In genomic region chr4:53022162-53023100, GRCh38 we compare ENCODE assay signal across 29 cellular contexts.
DNase-seq lines count a peak whose midpoint lies in the region; ATAC-seq and TF ChIP-seq lines count a peak whose summit lies in the region.
"Had no signal": no experiment of that assay in that cellular context is flagged by ENCODE, and none has a peak within 500 bp of the region (broad histone marks: within the 10 kb centered on the region; RNA-seq: fewer than 3 reads in every experiment).

No MANE protein-coding gene starts in this region.

- H3K9me3 ChIP-seq in mesenchymal stem cell (ENCODE audit: control insufficient read depth, low read length), result no peaks in the 10 kb centered on the region
- H3K9me3 ChIP-seq: A549, neutrophil, SJCRH30, suprapubic skin had no signal

- H3K4me2 ChIP-seq in mesenchymal stem cell (ENCODE audit: low read length, poor library complexity, severe bottlenecking), result no peak overlapping the region
- H3K4me2 ChIP-seq: A549, GM23338, smooth muscle cell had no signal

- no peak for DNase-seq in chondrocyte (ENCODE audit: low spot score)
- no peak for DNase-seq in mesenchymal stem cell
- peak; percentile 79 for DNase-seq in retinal pigment epithelial cell (ENCODE audit: low read depth)
- DNase-seq in UCSD-AML1 (lab: John Stamatoyannopoulos, UW; ENCODE audit: unreplicated experiment), result no peak
- no peak for DNase-seq in DMS79 (lab: John Stamatoyannopoulos, UW)
- DNase-seq: activated CD4-positive, alpha-beta T cell treated with anti-CD3 and anti-CD28 coated beads, Interleukin-2, amount 10 ng/mL, durations not matched to agents 24 days and 14 days; activated CD8-positive, alpha-beta memory T cell treated with anti-CD3 and anti-CD28 coated beads for 24 hours; activated T-cell treated with anti-CD3 and anti-CD28 coated beads for 4 hours; CD4-positive, CD25-positive, alpha-beta regulatory T cell; central memory CD4-positive, alpha-beta T cell; hypothalamus; immature natural killer cell; Kasumi-1; NCI-H146; NCI-H226; SJCRH30; stimulated activated naive CD4-positive, alpha-beta T cell treated with Interleukin-2 at 50 U/mL for 16 hours; T1000 had no signal

- no peak overlapping the region for H3K27ac ChIP-seq in mesenchymal stem cell (ENCODE audit: low read length, poor library complexity, severe bottlenecking)
- H3K27ac ChIP-seq: A549, neutrophil, SJCRH30, suprapubic skin had no signal

- H4K8ac ChIP-seq in mesenchymal stem cell (ENCODE audit: low read length), result no peak overlapping the region

- H3K36me3 ChIP-seq in mesenchymal stem cell (ENCODE audit: control insufficient read depth in 1 of 2, insufficient read depth in 2 of 2, low read depth in 1 of 2, low read length in 2 of 2), result no peaks in the 10 kb centered on the region
- H3K36me3 ChIP-seq: neutrophil, SJCRH30, suprapubic skin had no signal

- no peak overlapping the region for H2BK12ac ChIP-seq in mesenchymal stem cell (ENCODE audit: low read length in 2 of 2)

- 83% methylated on average over 1 of the region's 3 CpGs for WGBS in mesenchymal stem cell

- H2BK5ac ChIP-seq in mesenchymal stem cell (ENCODE audit: low read depth, low read length, poor library complexity, severe bottlenecking), result no peak overlapping the region

- peaks cover 32% of the 10 kb centered on the region for H3K4me1 Mint-ChIP-seq in chondrocyte (ENCODE audit: low read depth)
- H3K4me1 Mint-ChIP-seq: activated naive CD4-positive, alpha-beta T cell treated with anti-CD3 and anti-CD28 coated beads, Interleukin-2, amount 50 U/mL, for 24 hours; immature natural killer cell had no signal

- H3K27ac Mint-ChIP-seq in chondrocyte (ENCODE audit: unreplicated experiment), result peak overlapping the region; percentile 32
- H3K27ac Mint-ChIP-seq: activated CD4-positive, alpha-beta T cell treated with anti-CD3 and anti-CD28 coated beads, Interleukin-2, amount 10 ng/mL, durations not matched to agents 24 days and 14 days; activated naive CD4-positive, alpha-beta T cell treated with anti-CD3 and anti-CD28 coated beads, Interleukin-2, amount 50 U/mL, for 24 hours; activated T-helper 2 cell treated with anti-CD3 and anti-CD28 coated beads, Interferon-gamma antibody, Interleukin-2, Interleukin-4, amounts not matched to agents 10 μg/mL and 5 μg/mL and 100 μg/mL, durations not matched to agents 14 hours and 24 hours and 36 hours; CD4-positive, CD25-positive, alpha-beta regulatory T cell; GM23338; immature natural killer cell; memory B cell had no signal

- H3K4ac ChIP-seq in mesenchymal stem cell (ENCODE audit: low read depth in 1 of 2, low read length in 2 of 2), result no peak overlapping the region

- no peak overlapping the region for H3K4me3 Mint-ChIP-seq in chondrocyte (ENCODE audit: unreplicated experiment)
- H3K4me3 Mint-ChIP-seq: activated CD4-positive, alpha-beta T cell treated with anti-CD3 and anti-CD28 coated beads, Interleukin-2, amount 10 ng/mL, durations not matched to agents 24 days and 14 days; activated naive CD4-positive, alpha-beta T cell treated with anti-CD3 and anti-CD28 coated beads, Interleukin-2, amount 50 U/mL, for 24 hours; CD4-positive, CD25-positive, alpha-beta regulatory T cell; GM23338; immature natural killer cell; memory B cell had no signal

- no peak overlapping the region for H3K9ac ChIP-seq in mesenchymal stem cell (ENCODE audit: low read length)

- H3K36me3 Mint-ChIP-seq in chondrocyte (ENCODE audit: low read depth), result peaks cover 2% of the 10 kb centered on the region

- no peak for TF ChIP-seq CTCF in chondrocyte (IDR thresholded peaks at IDR 0.05)
- no peak for TF ChIP-seq CTCF in retinal pigment epithelial cell (conservative IDR thresholded peaks at IDR 0.05; ENCODE audit: low read depth, low read length)

- no peak overlapping the region for H3K23ac ChIP-seq in mesenchymal stem cell (ENCODE audit: low read length in 2 of 2)

- H3K18ac ChIP-seq in mesenchymal stem cell (ENCODE audit: low read depth in 1 of 2, low read length in 2 of 2), result no peak overlapping the region

- TF ChIP-seq RAD21 in Ishikawa (IDR thresholded peaks at IDR 0.05; ENCODE audit: low read depth), result no peak

- H3K79me1 ChIP-seq in mesenchymal stem cell (replicated peaks; ENCODE audit: low read length, poor library complexity, severe bottlenecking), result peaks cover 4% of the 10 kb centered on the region

- no peak overlapping the region for H2AK5ac ChIP-seq in mesenchymal stem cell (ENCODE audit: low read length, severe bottlenecking)

- H4K91ac ChIP-seq in mesenchymal stem cell (ENCODE audit: low read length), result no peak overlapping the region

- no peak overlapping the region for H2AFZ ChIP-seq in mesenchymal stem cell (ENCODE audit: low read depth, low read length)
- H2AFZ ChIP-seq: GM23338 had no signal

- H2BK15ac ChIP-seq in mesenchymal stem cell (ENCODE audit: low read depth, poor library complexity, severe bottlenecking), result no peak overlapping the region

- H3K4me3 ChIP-seq in mesenchymal stem cell (ENCODE audit: insufficient read depth in 1 of 2, low read depth in 1 of 2, low read length in 2 of 2) (no peak overlapping the region), retinal pigment epithelial cell (ENCODE audit: low read length) (no peak overlapping the region)
- H3K4me3 ChIP-seq: A549, GM23338, SJCRH30, smooth muscle cell, suprapubic skin had no signal

- H2BK120ac ChIP-seq in mesenchymal stem cell (ENCODE audit: low read depth, low read length), result peak overlapping the region; percentile 0

- no peaks in the 10 kb centered on the region for H3K4me1 ChIP-seq in mesenchymal stem cell (ENCODE audit: control insufficient read depth, insufficient read depth, low read depth, low read length)

- no peak overlapping the region for H3K14ac ChIP-seq in mesenchymal stem cell (ENCODE audit: low read length in 2 of 2)

- no peak for ATAC-seq in GM21423 (IDR thresholded peaks at IDR 0.05; ENCODE audit: unreplicated experiment)
- ATAC-seq in activated CD4-positive, CD25-positive, alpha-beta regulatory T cell treated with anti-CD3 and anti-CD28 coated beads, Interleukin-2, amount 50 U/mL, for 24 hours, result no peak
- ATAC-seq: A549, GM23338 had no signal

- no peaks in the 10 kb centered on the region for H3K27me3 Mint-ChIP-seq in chondrocyte (ENCODE audit: low read depth)
- H3K27me3 Mint-ChIP-seq: activated CD4-positive, alpha-beta T cell treated with anti-CD3 and anti-CD28 coated beads, Interleukin-2, amount 10 ng/mL, durations not matched to agents 24 days and 14 days; activated naive CD4-positive, alpha-beta T cell treated with anti-CD3 and anti-CD28 coated beads, Interleukin-2, amount 50 U/mL, for 24 hours; CD4-positive, CD25-positive, alpha-beta regulatory T cell; memory B cell had no signal

- TF ChIP-seq EP300 in Ishikawa (IDR thresholded peaks at IDR 0.05; ENCODE audit: borderline replicate concordance), result no peak

- no peaks in the 10 kb centered on the region for H3K27me3 ChIP-seq in mesenchymal stem cell (ENCODE audit: control insufficient read depth in 1 of 2, insufficient read depth in 1 of 2, low read length in 2 of 2)
- H3K27me3 ChIP-seq: neutrophil, SJCRH30, suprapubic skin had no signal

- no peaks in the 10 kb centered on the region for H3K9me3 Mint-ChIP-seq in chondrocyte (ENCODE audit: low read depth)
- H3K9me3 Mint-ChIP-seq: activated naive CD4-positive, alpha-beta T cell treated with anti-CD3 and anti-CD28 coated beads, Interleukin-2, amount 50 U/mL, for 24 hours; activated T-helper 2 cell treated with anti-CD3 and anti-CD28 coated beads, Interferon-gamma antibody, Interleukin-2, Interleukin-4, amounts not matched to agents 10 μg/mL and 5 μg/mL and 100 μg/mL, durations not matched to agents 14 hours and 24 hours and 36 hours; GM23338; immature natural killer cell; memory B cell had no signal

TF ChIP-seq in Ishikawa, 13 proteins besides CTCF, POLR2A, EP300 and RAD21:
- TF ChIP-seq CREB1 (IDR thresholded peaks at IDR 0.05; ENCODE audit: low read depth) (no peak), MAX (IDR thresholded peaks at IDR 0.05) (no peak), TAF1 (IDR thresholded peaks at IDR 0.05; ENCODE audit: low read depth) (no peak), NFIC (IDR thresholded peaks at IDR 0.05) (0 out of 2 replicates have a peak, but pooled peaks have one; percentile 9), EGR1 (IDR thresholded peaks at IDR 0.05) (no peak), TEAD4 (IDR thresholded peaks at IDR 0.05) (no peak)
